In the genomic region with DNA sequence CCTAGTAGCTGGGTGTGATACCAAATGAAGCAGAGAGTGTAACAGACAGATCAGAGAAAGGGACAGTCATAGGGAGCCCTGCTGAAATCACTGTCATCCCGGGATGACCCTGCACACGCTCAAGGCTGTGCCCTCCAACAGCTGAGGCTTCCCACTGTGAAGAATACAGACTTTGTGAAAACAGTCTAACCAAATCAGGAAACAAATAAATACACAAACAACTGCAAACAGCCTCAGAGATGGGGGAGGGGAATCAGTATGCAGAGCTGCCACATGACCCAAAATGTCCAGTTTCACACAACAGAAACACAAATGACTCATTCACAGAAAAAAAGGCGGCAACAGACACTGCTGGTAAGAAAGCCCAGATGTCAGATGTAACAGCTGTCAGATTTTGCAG, we compare ENCODE assay signal across 12 cellular contexts.
DNase-seq lines count a peak whose midpoint lies in the region; ATAC-seq and TF ChIP-seq lines count a peak whose summit lies in the region.
"Had no signal": no experiment of that assay in that cellular context is flagged by ENCODE, and none has a peak within 500 bp of the region (broad histone marks: within the 10 kb centered on the region; RNA-seq: fewer than 3 reads in every experiment).

No MANE protein-coding gene starts in this region.

- H3K27me3 ChIP-seq in effector memory CD4-positive, alpha-beta T cell (replicated peaks; ENCODE audit: control insufficient read depth, insufficient read depth, low read length, poor library complexity, severe bottlenecking), result no peaks in the 10 kb centered on the region
- H3K27me3 ChIP-seq in Karpas-422 (ENCODE audit: low read length), result no peaks in the 10 kb centered on the region
- H3K27me3 ChIP-seq: neural progenitor cell, upper lobe of left lung had no signal

- ATAC-seq in WTC11, result no peak

- H3K4me2 ChIP-seq in Karpas-422 (ENCODE audit: low read depth, low read length, poor library complexity, severe bottlenecking), result no peak overlapping the region
- H3K4me2 ChIP-seq: neural progenitor cell had no signal

- no peaks in the 10 kb centered on the region for H3K4me1 ChIP-seq in effector memory CD4-positive, alpha-beta T cell (ENCODE audit: control insufficient read depth, insufficient read depth, low read length, poor library complexity, severe bottlenecking)
- no peaks in the 10 kb centered on the region for H3K4me1 ChIP-seq in Karpas-422 (ENCODE audit: low read length)
- H3K4me1 ChIP-seq: neural progenitor cell, upper lobe of left lung had no signal

- H3K36me3 Mint-ChIP-seq in WTC11 (peaks cover 19% of the 10 kb centered on the region), glutamatergic neuron (ENCODE audit: unreplicated experiment) (peaks cover 29% of the 10 kb centered on the region)
- H3K36me3 Mint-ChIP-seq: CD4-positive, alpha-beta memory T cell; neural progenitor cell had no signal

- no peak overlapping the region for H3K9ac ChIP-seq in Karpas-422 (ENCODE audit: low read length)
- H3K9ac ChIP-seq: neural progenitor cell had no signal

- no peaks in the 10 kb centered on the region for H3K9me3 ChIP-seq in effector memory CD4-positive, alpha-beta T cell (ENCODE audit: control insufficient read depth, low read length)
- H3K9me3 ChIP-seq in Karpas-422 (ENCODE audit: low read length), result peaks cover 6% of the 10 kb centered on the region
- H3K9me3 ChIP-seq: upper lobe of left lung had no signal

- no peak overlapping the region for H3K4me3 ChIP-seq in effector memory CD4-positive, alpha-beta T cell (ENCODE audit: insufficient read depth, low read depth, low read length, poor library complexity, severe bottlenecking)
- no peak overlapping the region for H3K4me3 ChIP-seq in Karpas-422 (ENCODE audit: low read length)
- H3K4me3 ChIP-seq: neural progenitor cell, upper lobe of left lung had no signal

- H3K9me3 Mint-ChIP-seq in WTC11 (peaks cover 42% of the 10 kb centered on the region), glutamatergic neuron (ENCODE audit: unreplicated experiment) (peaks cover 24% of the 10 kb centered on the region)

- H2AFZ ChIP-seq in Karpas-422 (ENCODE audit: low read length), result no peak overlapping the region
- H2AFZ ChIP-seq: neural progenitor cell had no signal

- H3K36me3 ChIP-seq in effector memory CD4-positive, alpha-beta T cell (ENCODE audit: control insufficient read depth, insufficient read depth, low read length), result no peaks in the 10 kb centered on the region
- no peaks in the 10 kb centered on the region for H3K36me3 ChIP-seq in Karpas-422 (ENCODE audit: insufficient read depth, low read length)
- H3K36me3 ChIP-seq: neural progenitor cell, upper lobe of left lung had no signal

- CTCF ChIA-PET in WTC11 (lab: Charles Lee), result interaction anchor here (1.0 kb wide), 1 partner anchor 31 kb away, joined by 3 read pairs; no protein-coding TSS in a partner anchor

- no peaks in the 10 kb centered on the region for H3K79me2 ChIP-seq in Karpas-422 (ENCODE audit: low read length)

- TF ChIP-seq CTCF in WTC11 (IDR thresholded peaks at IDR 0.05), result no peak
- TF ChIP-seq CTCF in glutamatergic neuron (IDR thresholded peaks at IDR 0.05; ENCODE audit: partially characterized antibody, unreplicated experiment), result no peak

- H3K4me1 Mint-ChIP-seq in WTC11 (peaks cover 46% of the 10 kb centered on the region), glutamatergic neuron (ENCODE audit: low read depth, unreplicated experiment) (peaks cover 25% of the 10 kb centered on the region)
- H3K4me1 Mint-ChIP-seq: CD4-positive, alpha-beta memory T cell had no signal

- H3K4me3 Mint-ChIP-seq in WTC11, result no peak overlapping the region
- H3K4me3 Mint-ChIP-seq in glutamatergic neuron (ENCODE audit: unreplicated experiment), result peak overlapping the region; percentile 69
- H3K4me3 Mint-ChIP-seq: CD4-positive, alpha-beta memory T cell; neural progenitor cell had no signal

- POLR2A ChIA-PET in WTC11 (lab: Charles Lee), result no interaction called here

- no peak overlapping the region for H3K27ac Mint-ChIP-seq in WTC11
- peak overlapping the region; percentile 97 for H3K27ac Mint-ChIP-seq in glutamatergic neuron (ENCODE audit: unreplicated experiment)
- H3K27ac Mint-ChIP-seq: CD4-positive, alpha-beta memory T cell; neural progenitor cell had no signal

- H4K20me1 ChIP-seq in Karpas-422 (ENCODE audit: insufficient read depth, low read depth, low read length), result no peaks in the 10 kb centered on the region

- no peaks in the 10 kb centered on the region for H3K9me2 ChIP-seq in Karpas-422 (replicated peaks; ENCODE audit: insufficient read depth, low read length)

- H3K27me3 Mint-ChIP-seq in WTC11 (ENCODE audit: low read depth) (no peaks in the 10 kb centered on the region; the same call in 1 of the 2 replicates), glutamatergic neuron (ENCODE audit: unreplicated experiment) (peaks cover 14% of the 10 kb centered on the region)

- intact Hi-C loops in posterior cingulate gyrus (cut with DNase I), result no loop called here

- DNase-seq in Ammon's horn (ENCODE audit: low spot score) (peak; percentile 87), WTC11 (ENCODE audit: low spot score) (peak; percentile 1), glutamatergic neuron (peak; percentile 9), posterior cingulate gyrus (peak in 9 of 10 donors; percentile 8 to 80 (median 54)), NCI-H187 (lab: John Stamatoyannopoulos, UW) (no peak), Karpas-422 (no peak), NCI-H1417 treated with DMSO at 0.1 percent for 48 hours (lab: John Stamatoyannopoulos, UW) (no peak)
- DNase-seq in effector memory CD4-positive, alpha-beta T cell, result no peak
- DNase-seq: CD4-positive, alpha-beta memory T cell; NCI-H1048 had no signal

- H3K27ac ChIP-seq in effector memory CD4-positive, alpha-beta T cell (ENCODE audit: insufficient read depth, low read length, poor library complexity, severe bottlenecking), result no peak overlapping the region
- H3K27ac ChIP-seq in Karpas-422 (ENCODE audit: low read length), result no peak overlapping the region
- H3K27ac ChIP-seq: neural progenitor cell, upper lobe of left lung had no signal

TF ChIP-seq in WTC11, 78 proteins besides CTCF, POLR2A, EP300 and RAD21:
- TF ChIP-seq ZNF138 (CRISPR knock-in tag; conservative IDR thresholded peaks at IDR 0.05), result no peak
- no peak for TF ChIP-seq FOXJ3 (CRISPR knock-in tag; IDR thresholded peaks at IDR 0.05; ENCODE audit: borderline replicate concordance)
- no peak for TF ChIP-seq ZNF396 (CRISPR knock-in tag; IDR thresholded peaks at IDR 0.05; ENCODE audit: borderline replicate concordance)
- TF ChIP-seq OVOL2 (CRISPR knock-in tag; IDR thresholded peaks at IDR 0.05; ENCODE audit: borderline replicate concordance), result no peak
- TF ChIP-seq, protein P1, sequence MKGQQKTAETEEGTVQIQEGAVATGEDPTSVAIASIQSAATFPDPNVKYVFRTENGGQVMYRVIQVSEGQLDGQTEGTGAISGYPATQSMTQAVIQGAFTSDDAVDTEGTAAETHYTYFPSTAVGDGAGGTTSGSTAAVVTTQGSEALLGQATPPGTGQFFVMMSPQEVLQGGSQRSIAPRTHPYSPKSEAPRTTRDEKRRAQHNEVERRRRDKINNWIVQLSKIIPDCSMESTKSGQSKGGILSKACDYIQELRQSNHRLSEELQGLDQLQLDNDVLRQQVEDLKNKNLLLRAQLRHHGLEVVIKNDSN (CRISPR knock-in tag; IDR thresholded peaks at IDR 0.05), result no peak
- TF ChIP-seq, protein P2, sequence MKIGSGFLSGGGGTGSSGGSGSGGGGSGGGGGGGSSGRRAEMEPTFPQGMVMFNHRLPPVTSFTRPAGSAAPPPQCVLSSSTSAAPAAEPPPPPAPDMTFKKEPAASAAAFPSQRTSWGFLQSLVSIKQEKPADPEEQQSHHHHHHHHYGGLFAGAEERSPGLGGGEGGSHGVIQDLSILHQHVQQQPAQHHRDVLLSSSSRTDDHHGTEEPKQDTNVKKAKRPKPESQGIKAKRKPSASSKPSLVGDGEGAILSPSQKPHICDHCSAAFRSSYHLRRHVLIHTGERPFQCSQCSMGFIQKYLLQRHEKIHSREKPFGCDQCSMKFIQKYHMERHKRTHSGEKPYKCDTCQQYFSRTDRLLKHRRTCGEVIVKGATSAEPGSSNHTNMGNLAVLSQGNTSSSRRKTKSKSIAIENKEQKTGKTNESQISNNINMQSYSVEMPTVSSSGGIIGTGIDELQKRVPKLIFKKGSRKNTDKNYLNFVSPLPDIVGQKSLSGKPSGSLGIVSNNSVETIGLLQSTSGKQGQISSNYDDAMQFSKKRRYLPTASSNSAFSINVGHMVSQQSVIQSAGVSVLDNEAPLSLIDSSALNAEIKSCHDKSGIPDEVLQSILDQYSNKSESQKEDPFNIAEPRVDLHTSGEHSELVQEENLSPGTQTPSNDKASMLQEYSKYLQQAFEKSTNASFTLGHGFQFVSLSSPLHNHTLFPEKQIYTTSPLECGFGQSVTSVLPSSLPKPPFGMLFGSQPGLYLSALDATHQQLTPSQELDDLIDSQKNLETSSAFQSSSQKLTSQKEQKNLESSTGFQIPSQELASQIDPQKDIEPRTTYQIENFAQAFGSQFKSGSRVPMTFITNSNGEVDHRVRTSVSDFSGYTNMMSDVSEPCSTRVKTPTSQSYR (CRISPR knock-in tag; IDR thresholded peaks at IDR 0.05), result no peak
- TF ChIP-seq NFE2L1 (CRISPR knock-in tag; IDR thresholded peaks at IDR 0.05), result no peak
- TF ChIP-seq, protein P3, sequence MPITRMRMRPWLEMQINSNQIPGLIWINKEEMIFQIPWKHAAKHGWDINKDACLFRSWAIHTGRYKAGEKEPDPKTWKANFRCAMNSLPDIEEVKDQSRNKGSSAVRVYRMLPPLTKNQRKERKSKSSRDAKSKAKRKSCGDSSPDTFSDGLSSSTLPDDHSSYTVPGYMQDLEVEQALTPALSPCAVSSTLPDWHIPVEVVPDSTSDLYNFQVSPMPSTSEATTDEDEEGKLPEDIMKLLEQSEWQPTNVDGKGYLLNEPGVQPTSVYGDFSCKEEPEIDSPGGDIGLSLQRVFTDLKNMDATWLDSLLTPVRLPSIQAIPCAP (CRISPR knock-in tag; IDR thresholded peaks at IDR 0.05), result no peak
- TF ChIP-seq IRF2 (CRISPR knock-in tag; IDR thresholded peaks at IDR 0.05; ENCODE audit: borderline replicate concordance, low read depth), result no peak
- TF ChIP-seq, protein P4, sequence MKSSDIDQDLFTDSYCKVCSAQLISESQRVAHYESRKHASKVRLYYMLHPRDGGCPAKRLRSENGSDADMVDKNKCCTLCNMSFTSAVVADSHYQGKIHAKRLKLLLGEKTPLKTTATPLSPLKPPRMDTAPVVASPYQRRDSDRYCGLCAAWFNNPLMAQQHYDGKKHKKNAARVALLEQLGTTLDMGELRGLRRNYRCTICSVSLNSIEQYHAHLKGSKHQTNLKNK (CRISPR knock-in tag; IDR thresholded peaks at IDR 0.05), result no peak

Comparison
In these comparisons a context has a peak if more than half of its experiments do, and no peak if none do; other contexts are left out.
1. DNase-seq: peak in Ammon's horn (single experiment), WTC11 (single experiment), glutamatergic neuron (single experiment) and posterior cingulate gyrus (9 of 10); none in NCI-H187 (0 of 2), effector memory CD4-positive, alpha-beta T cell (0 of 3), Karpas-422 (single experiment) and NCI-H1417 treated with DMSO at 0.1 percent for 48 hours (single experiment).